Comparison of ENCODE assay signal across 16 cellular contexts in genomic region chr6:44298864-44299263, GRCh38. TPM values are rescaled to one million over a fixed set of nuclear protein-coding genes. Genes with fewer than 3 reads are reported as not detected.
"Had no signal": no experiment of that assay in that cellular context is flagged by ENCODE, and none has a peak within 500 bp of the region (broad histone marks: within the 10 kb centered on the region; RNA-seq: fewer than 3 reads in every experiment).

No MANE protein-coding gene starts in this region.

- H3K9ac ChIP-seq: parathyroid adenoma had no signal

- H3K9me3 ChIP-seq: adrenal gland, heart right ventricle, thyroid gland, vagina had no signal

- H3K27ac ChIP-seq: adrenal gland, coronary artery, heart right ventricle, parathyroid adenoma, thyroid gland, vagina had no signal

- H3K79me2 ChIP-seq: parathyroid adenoma had no signal

- H3K4me1 ChIP-seq: parathyroid adenoma had no signal

- H2AFZ ChIP-seq: parathyroid adenoma had no signal

- H3K4me3 ChIP-seq: adrenal gland, coronary artery, heart right ventricle, thyroid gland, vagina had no signal

- H3K27ac Mint-ChIP-seq: activated CD4-positive, alpha-beta T cell treated with anti-CD3 and anti-CD28 coated beads for 36 hours; activated CD8-positive, alpha-beta T cell treated with anti-CD3 and anti-CD28 coated beads, Interleukin-2, amount 10 ng/mL, durations not matched to agents 7 days and 5 days had no signal

- H3K27me3 ChIP-seq: vagina had no signal

- H3K4me3 Mint-ChIP-seq: activated CD4-positive, alpha-beta T cell treated with anti-CD3 and anti-CD28 coated beads for 36 hours; activated CD8-positive, alpha-beta T cell treated with anti-CD3 and anti-CD28 coated beads, Interleukin-2, amount 10 ng/mL, durations not matched to agents 7 days and 5 days had no signal

- DNase-seq: activated CD4-positive, alpha-beta T cell treated with anti-CD3 and anti-CD28 coated beads for 36 hours; activated CD8-positive, alpha-beta memory T cell treated with anti-CD3 and anti-CD28 coated beads, Interleukin-2, amount 50 U/mL, for 48 hours; activated CD8-positive, alpha-beta T cell treated with anti-CD3 and anti-CD28 coated beads, Interleukin-2, amount 10 ng/mL, durations not matched to agents 7 days and 5 days; activated naive CD4-positive, alpha-beta T cell; adrenal gland; central memory CD4-positive, alpha-beta T cell; effector CD4-positive, alpha-beta T cell; heart right ventricle; islet precursor cell; left ventricle myocardium superior; small intestine; T1000; thyroid gland had no signal

- ATAC-seq: activated CD4-positive, alpha-beta T cell treated with anti-CD3 and anti-CD28 coated beads for 36 hours; activated CD8-positive, alpha-beta T cell treated with anti-CD3 and anti-CD28 coated beads, Interleukin-2, amount 10 ng/mL, durations not matched to agents 7 days and 5 days had no signal

RNA-seq across cellular contexts. Expression of gene TMEM151B, which starts 28.6 kb away (rescaled TPM):
- total RNA-seq: activated CD8-positive, alpha-beta T cell treated with anti-CD3 and anti-CD28 coated beads, Interleukin-2, amount 10 ng/mL, durations not matched to agents 7 days and 5 days; left ventricle myocardium superior; thyroid gland had no signal

RNA-seq across cellular contexts. Expression of gene SPATS1, which starts 43.6 kb away (rescaled TPM):
- total RNA-seq: activated CD4-positive, alpha-beta T cell treated with anti-CD3 and anti-CD28 coated beads for 36 hours; activated CD8-positive, alpha-beta T cell treated with anti-CD3 and anti-CD28 coated beads, Interleukin-2, amount 10 ng/mL, durations not matched to agents 7 days and 5 days; adrenal gland; heart right ventricle; left ventricle myocardium superior; thyroid gland; vagina had no signal
- polyA plus RNA-seq: heart right ventricle had no signal
